In the genomic region with DNA sequence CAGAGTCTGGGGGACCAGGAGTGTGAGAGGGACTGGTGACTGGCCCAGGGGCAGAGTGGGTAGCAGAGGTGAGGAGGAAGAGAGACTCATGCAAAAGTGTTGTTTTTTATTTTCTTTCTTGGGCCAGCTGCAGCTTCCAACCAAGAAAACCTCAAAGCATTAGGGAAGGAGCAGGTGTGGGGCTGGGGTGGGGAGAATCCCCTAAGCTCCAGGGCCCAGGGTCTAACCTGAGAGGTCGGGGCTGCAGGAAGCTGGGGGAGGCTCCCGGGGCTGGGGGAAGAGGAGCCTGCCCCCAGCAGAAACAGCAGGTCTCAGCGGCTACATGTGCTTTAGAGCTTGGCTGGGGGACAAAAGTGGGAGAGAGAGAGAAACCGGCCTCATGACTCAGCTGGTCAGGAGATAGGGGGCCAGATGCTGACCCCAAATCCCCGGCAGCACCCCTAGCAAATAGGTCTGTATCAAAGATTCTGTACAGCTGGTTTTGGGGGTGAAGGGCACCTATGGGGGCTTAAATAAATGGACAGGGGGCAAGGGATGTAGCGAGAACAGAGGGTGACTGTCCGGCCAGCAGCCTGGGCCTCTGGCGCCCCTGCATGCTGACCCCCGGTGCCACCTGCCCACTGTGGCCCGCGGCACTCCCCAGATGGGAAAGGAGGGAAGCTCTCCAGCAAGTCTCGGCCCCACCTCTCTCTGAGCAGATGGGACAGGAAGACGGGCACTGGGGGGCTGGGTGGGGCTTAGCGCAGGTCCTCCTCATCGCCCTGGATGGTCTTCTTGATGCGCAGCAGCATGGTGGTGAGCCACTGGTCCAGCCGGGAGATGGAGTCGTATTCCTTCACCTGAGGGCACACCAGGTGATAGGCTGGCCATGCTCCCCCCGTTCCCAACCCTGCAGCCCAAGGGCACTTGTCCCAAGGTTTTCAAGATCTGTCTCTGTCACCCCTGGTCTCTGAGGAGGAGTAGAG, we compare ENCODE assay signal across 16 cellular contexts. TPM values are rescaled to one million over a fixed set of nuclear protein-coding genes. Genes with fewer than 3 reads are reported as not detected.
DNase-seq lines count a peak whose midpoint lies in the region; ATAC-seq, FAIRE-seq and TF ChIP-seq lines count a peak whose summit lies in the region.
"Had no signal": no experiment of that assay in that cellular context is flagged by ENCODE, and none has a peak within 500 bp of the region (broad histone marks: within the 10 kb centered on the region; RNA-seq: fewer than 3 reads in every experiment).

No MANE protein-coding gene starts in this region.

- peaks cover 7 to 17% (median 17%) of the 10 kb centered on the region in 3 experiments for H3K36me3 Mint-ChIP-seq in H9 (ENCODE audit: insufficient read depth in 1 of 3, low read depth in 3 of 3)
- H3K36me3 Mint-ChIP-seq in type B pancreatic cell = no peaks in the 10 kb centered on the region
- H3K36me3 Mint-ChIP-seq: activated naive CD4-positive, alpha-beta T cell treated with anti-CD3 and anti-CD28 coated beads, Interleukin-2, amount 50 U/mL, for 24 hours had no signal

- H3K56ac ChIP-seq in H9 (ENCODE audit: insufficient read length, low read depth, low read length) = no peak overlapping the region

- H3K4me1 ChIP-seq in A673 (ENCODE audit: insufficient read depth, low read length, poor library complexity, severe bottlenecking) (peaks cover 6% of the 10 kb centered on the region), DND-41 (ENCODE audit: insufficient read depth, low read length) (peaks cover 32% of the 10 kb centered on the region), OCI-LY7 (ENCODE audit: insufficient read depth, low read length, poor library complexity, severe bottlenecking) (peaks cover 49% of the 10 kb centered on the region), endothelial cell of umbilical vein (ENCODE audit: control insufficient read depth, extremely low read depth, insufficient read depth, low read length) (peaks cover 3% of the 10 kb centered on the region), H9 (ENCODE audit: insufficient read depth, low read length) (no peaks in the 10 kb centered on the region)

- no peak overlapping the region for H2BK15ac ChIP-seq in H9 (ENCODE audit: low read depth, low read length)

- H3K9me1 ChIP-seq in endothelial cell of umbilical vein (replicated peaks; ENCODE audit: control insufficient read depth, extremely low read depth, insufficient read depth, low read length) = no peaks in the 10 kb centered on the region

- H2AK5ac ChIP-seq in H9 (ENCODE audit: insufficient read length, low read length) = no peak overlapping the region

- H4K91ac ChIP-seq in H9 (ENCODE audit: insufficient read length, low read depth, low read length) = no peak overlapping the region

- CTCF ChIA-PET in A673 (lab: Charles Lee) (no interaction called here), OCI-LY7 (lab: Charles Lee; ENCODE audit: unreplicated experiment) (no interaction called here), endothelial cell of umbilical vein (lab: Charles Lee) (interaction anchor here (1.7 kb wide), 1 partner anchor 51 kb away, joined by 4 read pairs; no protein-coding TSS in a partner anchor)

- DNase-seq in A673 (ENCODE audit: low spot score) (no peak), DND-41 (peak; percentile 65), OCI-LY7 (ENCODE audit: low spot score) (peak; percentile 65), endothelial cell of umbilical vein (ENCODE audit: low read depth, low spot score) (no peak), sciatic nerve (ENCODE audit: low spot score) (no peak), H9 (no peak), type B pancreatic cell (ENCODE audit: extremely low spot score, unreplicated experiment) (no peak)
- DNase-seq: NCI-H2081, SHP77 had no signal

- no peaks in the 10 kb centered on the region for H3K79me1 ChIP-seq in H9 (ENCODE audit: insufficient read depth, low read depth, low read length, poor library complexity, severe bottlenecking)

- H2BK12ac ChIP-seq in H9 (ENCODE audit: insufficient read length, low read depth, low read length) = no peak overlapping the region

- peaks cover 7% of the 10 kb centered on the region; the same call in 1 of the 2 replicates for H3K79me2 ChIP-seq in DND-41 (ENCODE audit: insufficient read depth, low read length)
- H3K79me2 ChIP-seq in OCI-LY7 (ENCODE audit: insufficient read depth, low read depth, low read length) = no peaks in the 10 kb centered on the region; the same call in 1 of the 2 replicates
- no peaks in the 10 kb centered on the region for H3K79me2 ChIP-seq in endothelial cell of umbilical vein (ENCODE audit: control insufficient read depth, insufficient read depth, low read length)
- no peaks in the 10 kb centered on the region for H3K79me2 ChIP-seq in H9 (ENCODE audit: insufficient read depth, low read length)

- H3K4me2 ChIP-seq in DND-41 (ENCODE audit: insufficient read depth, low read length) (no peak overlapping the region), OCI-LY7 (ENCODE audit: low read length) (peak overlapping the region; percentile 96), endothelial cell of umbilical vein (ENCODE audit: insufficient read depth, low read length) (no peak overlapping the region), H9 (ENCODE audit: insufficient read depth, insufficient read length, low read length) (no peak overlapping the region)
- H3K4me2 ChIP-seq: GM23338 had no signal

- no peak overlapping the region for H3K9ac ChIP-seq in DND-41 (ENCODE audit: low read depth, low read length)
- no peak overlapping the region for H3K9ac ChIP-seq in endothelial cell of umbilical vein (replicated peaks; ENCODE audit: extremely low read depth, insufficient read depth, low read length)
- H3K9ac ChIP-seq in H9 (ENCODE audit: extremely low read depth, insufficient read length, low read length) = no peak overlapping the region

- H2BK20ac ChIP-seq in H9 (ENCODE audit: low read depth, low read length, poor library complexity, severe bottlenecking) = no peak overlapping the region

- no peak overlapping the region; a peak in 1 of 7 replicates for H3K27ac Mint-ChIP-seq in H9
- no peak overlapping the region for H3K27ac Mint-ChIP-seq in type B pancreatic cell
- H3K27ac Mint-ChIP-seq: GM23338 had no signal

- H3K4me3 Mint-ChIP-seq in H9 (no peak overlapping the region), type B pancreatic cell (no peak overlapping the region)
- H3K4me3 Mint-ChIP-seq: activated naive CD4-positive, alpha-beta T cell treated with anti-CD3 and anti-CD28 coated beads, Interleukin-2, amount 50 U/mL, for 24 hours; GM23338 had no signal

- H3K9me3 ChIP-seq in A673 (ENCODE audit: low read depth, low read length, poor library complexity, severe bottlenecking) (no peaks in the 10 kb centered on the region), DND-41 (ENCODE audit: insufficient read depth, low read length, severe bottlenecking) (no peaks in the 10 kb centered on the region), OCI-LY7 (ENCODE audit: low read length) (no peaks in the 10 kb centered on the region), endothelial cell of umbilical vein (replicated peaks; ENCODE audit: control insufficient read depth, insufficient read depth, low read length) (no peaks in the 10 kb centered on the region), H9 (ENCODE audit: control insufficient read depth, low read depth, low read length) (no peaks in the 10 kb centered on the region)
- H3K9me3 ChIP-seq: psoas muscle had no signal

- TF ChIP-seq CTCF in A673 (conservative IDR thresholded peaks at IDR 0.05; ENCODE audit: low read depth, low read length) (no peak), DND-41 (IDR thresholded peaks at IDR 0.05; ENCODE audit: borderline replicate concordance, extremely low read depth, low read length, poor library complexity, severe bottlenecking) (no peak), OCI-LY7 (conservative IDR thresholded peaks at IDR 0.05; ENCODE audit: low read length) (no peak), endothelial cell of umbilical vein (IDR thresholded peaks at IDR 0.05; ENCODE audit: extremely low read depth in 1 of 2, insufficient read depth in 1 of 2, low read depth in 1 of 2, low read length in 2 of 2) (no peak), H9 (conservative IDR thresholded peaks at IDR 0.05) (no peak), type B pancreatic cell (conservative IDR thresholded peaks at IDR 0.05) (no peak)

- H3K27ac ChIP-seq in A673 (ENCODE audit: low read depth, low read length, poor library complexity, severe bottlenecking) (no peak overlapping the region), DND-41 (ENCODE audit: low read length) (no peak overlapping the region), OCI-LY7 (ENCODE audit: low read depth, low read length, poor library complexity, severe bottlenecking) (peak overlapping the region; percentile 91), endothelial cell of umbilical vein (ENCODE audit: insufficient read depth, low read depth, low read length) (no peak overlapping the region), H9 (ENCODE audit: insufficient read length, low read depth, low read length) (no peak overlapping the region)
- H3K27ac ChIP-seq: psoas muscle had no signal

- no peak overlapping the region for H2BK5ac ChIP-seq in H9 (ENCODE audit: insufficient read length, low read length)

- intact Hi-C loops in A673 (cut with micrococcal nuclease; ENCODE audit: unreplicated experiment) = no loop called here
- intact Hi-C loops in OCI-LY7 (cut with micrococcal nuclease; ENCODE audit: unreplicated experiment) = loop anchor here (10.0 kb wide), 1 partner anchor 117 kb away; a partner anchor contains a TSS
- intact Hi-C loops in endothelial cell of umbilical vein (cut with micrococcal nuclease) = no loop called here
- intact Hi-C loops in sciatic nerve (cut with DNase I) = no loop called here

- POLR2A ChIA-PET in A673 (lab: Charles Lee; ENCODE audit: low non-redundant PET) = no interaction called here
- POLR2A ChIA-PET in OCI-LY7 (lab: Charles Lee) = interaction anchor here (1.3 kb wide), 1 partner anchor 24 kb away, joined by 3 read pairs; no protein-coding TSS in a partner anchor
- POLR2A ChIA-PET in endothelial cell of umbilical vein (lab: Charles Lee) = no interaction called here

- H3K27me3 Mint-ChIP-seq in H9 (ENCODE audit: low read depth) (peaks cover 2% of the 10 kb centered on the region; the same call in 1 of the 2 replicates), type B pancreatic cell (peaks cover 4% of the 10 kb centered on the region)
- H3K27me3 Mint-ChIP-seq: activated naive CD4-positive, alpha-beta T cell treated with anti-CD3 and anti-CD28 coated beads, Interleukin-2, amount 50 U/mL, for 24 hours had no signal

- H3K23me2 ChIP-seq in H9 (ENCODE audit: insufficient read length, low read depth, low read length, poor library complexity, severe bottlenecking) = peaks cover 5% of the 10 kb centered on the region

- no peak for FAIRE-seq in endothelial cell of umbilical vein (lab: Jason Lieb, UNC)
- FAIRE-seq: keratinocyte had no signal

- H3K4me1 Mint-ChIP-seq in H9 = peaks cover 6 to 12% of the 10 kb centered on the region in 2 experiments; a peak in 2 of 4 replicates
- peaks cover 13% of the 10 kb centered on the region for H3K4me1 Mint-ChIP-seq in type B pancreatic cell (ENCODE audit: unreplicated experiment)

- H3K18ac ChIP-seq in H9 (ENCODE audit: insufficient read length, low read depth, low read length) = no peak overlapping the region

- H3K4ac ChIP-seq in H9 (ENCODE audit: low read depth, low read length) = no peak overlapping the region

- no peak overlapping the region for H3T11ph ChIP-seq in H9 (ENCODE audit: low read length)

- dilution Hi-C loops in endothelial cell of umbilical vein (cut with MboI; ENCODE audit: extremely low pct_ligation_motif_present, low sequenced_read_pairs) = no loop called here

- H3K9me3 Mint-ChIP-seq in H9 = no peaks in the 10 kb centered on the region; a peak in 1 of 5 replicates
- H3K9me3 Mint-ChIP-seq in type B pancreatic cell = no peaks in the 10 kb centered on the region
- H3K9me3 Mint-ChIP-seq: activated naive CD4-positive, alpha-beta T cell treated with anti-CD3 and anti-CD28 coated beads, Interleukin-2, amount 50 U/mL, for 24 hours; GM23338 had no signal

- H3K14ac ChIP-seq in H9 (ENCODE audit: insufficient read depth, low read length) = no peak overlapping the region

- no peaks in the 10 kb centered on the region for H3K9me2 ChIP-seq in OCI-LY7 (ENCODE audit: insufficient read depth, low read length)

- no CpG with 5 or more reads among the region's 19 CpGs for WGBS in H9 (ENCODE audit: extremely low coverage, insufficient read length, low lambda C conversion rate)

- no peaks in the 10 kb centered on the region for H3K36me3 ChIP-seq in A673 (ENCODE audit: insufficient read depth, low read length, poor library complexity, severe bottlenecking)
- H3K36me3 ChIP-seq in DND-41 (ENCODE audit: insufficient read depth, low read length) = peaks cover 57% of the 10 kb centered on the region
- H3K36me3 ChIP-seq in OCI-LY7 (ENCODE audit: insufficient read depth, low read length) = peaks cover 31% of the 10 kb centered on the region
- H3K36me3 ChIP-seq in endothelial cell of umbilical vein (ENCODE audit: control insufficient read depth in 2 of 2, extremely low read depth in 1 of 2, insufficient read depth in 2 of 2, low read length in 2 of 2) = peaks cover 0 to 24% of the 10 kb centered on the region in 2 experiments

- BruUV-seq in A673 (replicated peaks; lab: Mats Ljungman, UMichigan) (TSS peak; percentile 38), OCI-LY7 (replicated peaks; lab: Mats Ljungman, UMichigan) (TSS peak; percentile 66), endothelial cell of umbilical vein (replicated peaks; lab: Mats Ljungman, UMichigan) (TSS peak; percentile 69)

- no peak overlapping the region for H4K5ac ChIP-seq in H9 (ENCODE audit: insufficient read length, low read depth, low read length)

- H2BK120ac ChIP-seq in H9 (ENCODE audit: low read depth, low read length, poor library complexity, severe bottlenecking) = no peak overlapping the region

- no peak for TF ChIP-seq POLR2A in endothelial cell of umbilical vein (IDR thresholded peaks at IDR 0.05; ENCODE audit: low read depth, low read length)

- H4K20me1 ChIP-seq in DND-41 (ENCODE audit: insufficient read depth, low read length) (peaks cover 12% of the 10 kb centered on the region; the same call in 1 of the 2 replicates), OCI-LY7 (ENCODE audit: insufficient read depth, low read length) (no peaks in the 10 kb centered on the region), endothelial cell of umbilical vein (replicated peaks; ENCODE audit: control insufficient read depth, extremely low read depth, insufficient read depth, low read length) (no peaks in the 10 kb centered on the region), H9 (ENCODE audit: control insufficient read depth, insufficient read depth, insufficient read length) (no peaks in the 10 kb centered on the region)

- no peak overlapping the region for H4K8ac ChIP-seq in H9 (replicated peaks; ENCODE audit: insufficient read length, low read depth, low read length)

- H2AFZ ChIP-seq in DND-41 (ENCODE audit: low read depth, low read length) = no peak overlapping the region
- no peak overlapping the region for H2AFZ ChIP-seq in OCI-LY7 (ENCODE audit: low read length)
- no peak overlapping the region for H2AFZ ChIP-seq in endothelial cell of umbilical vein (ENCODE audit: low read depth, low read length)
- no peak overlapping the region for H2AFZ ChIP-seq in H9 (ENCODE audit: low read length)
- H2AFZ ChIP-seq: GM23338 had no signal

- H3K27me3 ChIP-seq in A673 (replicated peaks; ENCODE audit: insufficient read depth, low read depth, low read length, poor library complexity) = no peaks in the 10 kb centered on the region
- no peaks in the 10 kb centered on the region for H3K27me3 ChIP-seq in DND-41 (ENCODE audit: insufficient read depth, low read length, poor library complexity)
- H3K27me3 ChIP-seq in endothelial cell of umbilical vein (ENCODE audit: control insufficient read depth in 2 of 2, insufficient read depth in 2 of 2, low read length in 2 of 2) = no peaks in the 10 kb centered on the region
- H3K27me3 ChIP-seq in H9 (ENCODE audit: insufficient read depth, low read length) = no peaks in the 10 kb centered on the region

- H3K23ac ChIP-seq in H9 (ENCODE audit: insufficient read length, low read depth, low read length) = no peak overlapping the region

- ATAC-seq in DND-41 (ENCODE audit: insufficient read depth, low read depth) (peak; percentile 43), sciatic nerve (no peak), HG03565 (IDR thresholded peaks at IDR 0.05; ENCODE audit: unreplicated experiment) (no peak)
- ATAC-seq: GM23338, psoas muscle had no signal

- no peak overlapping the region for H3K4me3 ChIP-seq in A673 (ENCODE audit: low read depth, low read length, poor library complexity, severe bottlenecking)
- no peak overlapping the region for H3K4me3 ChIP-seq in DND-41 (ENCODE audit: low read depth in 1 of 2, low read length in 2 of 2)
- H3K4me3 ChIP-seq in OCI-LY7 (ENCODE audit: low read depth, low read length, poor library complexity, severe bottlenecking) = peak overlapping the region; percentile 15
- no peak overlapping the region for H3K4me3 ChIP-seq in endothelial cell of umbilical vein (replicated peaks in 1 of 3; ENCODE audit: insufficient read depth in 1 of 3, low read depth in 1 of 3, low read length in 3 of 3)
- H3K4me3 ChIP-seq: GM23338, psoas muscle had no signal

RNA-seq across cellular contexts. Expression of a gene that starts 3.8 kb away (rescaled TPM):
- total RNA-seq in A673 (2021) (18.7 and 18.9 TPM in 2 replicates), OCI-LY7 (2022) (11.5 and 13.6 TPM in 2 replicates), endothelial cell of umbilical vein (13.7 and 15.5 TPM in 2 replicates), sciatic nerve (6.3 TPM), H9 (2021) (33.6 and 35.4 TPM in 2 replicates), type B pancreatic cell (ENCODE audit: low replicate concordance) (9.6 and 21.2 TPM in 2 replicates)
- total RNA-seq in OCI-LY7 (2014; rRNA removed; shearing (Covaris generic)) = 13.8 and 14.0 TPM in 2 replicates
- polyA plus RNA-seq in endothelial cell of umbilical vein = 14.7 and 15.7 TPM in 2 replicates
- 10.5 and 10.7 TPM in 2 replicates for polyA plus RNA-seq in endothelial cell of umbilical vein (2011; cell fraction: cytosol; rRNA removed)
- polyA plus RNA-seq in endothelial cell of umbilical vein (2011; cell fraction: nucleus; rRNA removed) = 36.1 and 36.6 TPM in 2 replicates
- 6.5 and 13.6 TPM in 2 replicates for polyA plus RNA-seq in endothelial cell of umbilical vein (2012)
- 7.9 and 8.4 TPM in 2 replicates for polyA minus RNA-seq in endothelial cell of umbilical vein
- 6.9 TPM for polyA minus RNA-seq in endothelial cell of umbilical vein (2011; cell fraction: cytosol; rRNA and poly(A)+ RNA removed)
- 3.3 and 4.6 TPM in 2 replicates for polyA minus RNA-seq in endothelial cell of umbilical vein (2011; cell fraction: nucleus; rRNA and poly(A)+ RNA removed)

RNA-seq across cellular contexts. Expression of a gene that starts 16.1 kb away (rescaled TPM):
- total RNA-seq in A673 (2021) (3.2 and 6.6 TPM in 2 replicates), OCI-LY7 (2022) (0.36 and 0.59 TPM in 2 replicates), endothelial cell of umbilical vein (not detected in 2 replicates), sciatic nerve (not detected), H9 (2021) (10.7 and 11.3 TPM in 2 replicates), type B pancreatic cell (ENCODE audit: low replicate concordance) (1.2 and 1.3 TPM in 2 replicates)
- total RNA-seq in OCI-LY7 (2014; rRNA removed; shearing (Covaris generic)) = 0.13 TPM in 1 of 2 replicates, not detected in the other
- not detected in 2 replicates for polyA plus RNA-seq in endothelial cell of umbilical vein
- polyA plus RNA-seq in endothelial cell of umbilical vein (2011; cell fraction: cytosol; rRNA removed) = not detected in 2 replicates
- polyA plus RNA-seq in endothelial cell of umbilical vein (2011; cell fraction: nucleus; rRNA removed) = 0.29 TPM in 1 of 2 replicates, not detected in the other
- not detected in 2 replicates for polyA plus RNA-seq in endothelial cell of umbilical vein (2012)
- not detected in 2 replicates for polyA minus RNA-seq in endothelial cell of umbilical vein
- not detected for polyA minus RNA-seq in endothelial cell of umbilical vein (2011; cell fraction: cytosol; rRNA and poly(A)+ RNA removed)
- not detected in 2 replicates for polyA minus RNA-seq in endothelial cell of umbilical vein (2011; cell fraction: nucleus; rRNA and poly(A)+ RNA removed)
- total RNA-seq: activated CD8-positive, alpha-beta memory T cell treated with anti-CD3 and anti-CD28 coated beads for 36 hours; glomerular endothelial cell had no signal

RNA-seq across cellular contexts. Expression of a gene that starts 27.0 kb away (rescaled TPM):
- total RNA-seq in A673 (2021) (88.9 and 90.9 TPM in 2 replicates), OCI-LY7 (2022) (56.5 and 63.1 TPM in 2 replicates), endothelial cell of umbilical vein (107 TPM in 2 replicates), sciatic nerve (91.7 TPM), H9 (2021) (62.3 and 62.8 TPM in 2 replicates), type B pancreatic cell (ENCODE audit: low replicate concordance) (63.0 and 80.6 TPM in 2 replicates)
- 54.7 and 71.4 TPM in 2 replicates for total RNA-seq in OCI-LY7 (2014; rRNA removed; shearing (Covaris generic))
- polyA plus RNA-seq in endothelial cell of umbilical vein = 154 and 172 TPM in 2 replicates
- 131 and 147 TPM in 2 replicates for polyA plus RNA-seq in endothelial cell of umbilical vein (2011; cell fraction: cytosol; rRNA removed)
- polyA plus RNA-seq in endothelial cell of umbilical vein (2011; cell fraction: nucleus; rRNA removed) = 82.0 and 97.2 TPM in 2 replicates
- polyA plus RNA-seq in endothelial cell of umbilical vein (2012) = 104 and 106 TPM in 2 replicates
- 90.1 and 147 TPM in 2 replicates for polyA minus RNA-seq in endothelial cell of umbilical vein
- polyA minus RNA-seq in endothelial cell of umbilical vein (2011; cell fraction: cytosol; rRNA and poly(A)+ RNA removed) = 63.0 TPM
- 35.5 and 37.6 TPM in 2 replicates for polyA minus RNA-seq in endothelial cell of umbilical vein (2011; cell fraction: nucleus; rRNA and poly(A)+ RNA removed)

Comparison
In these comparisons a context has a peak if more than half of its experiments do, and no peak if none do; other contexts are left out.
1. DNase-seq: peak in DND-41 (single experiment) and OCI-LY7 (single experiment); none in A673 (single experiment), endothelial cell of umbilical vein (single experiment), sciatic nerve (single experiment), H9 (single experiment) and type B pancreatic cell (single experiment).